Comparison of ENCODE assay signal across 8 cellular contexts in genomic region chr1:162790303-162790984, GRCh38. TPM values are rescaled to one million over a fixed set of nuclear protein-coding genes. Genes with fewer than 3 reads are reported as not detected.
DNase-seq lines count a peak whose midpoint lies in the region; ATAC-seq and TF ChIP-seq lines count a peak whose summit lies in the region.
"Not testable (repeated sequence)": the region's sequence is repeated elsewhere in the genome, so short reads cannot be mapped to it uniquely, and the experiment has no call there.

Gene HSD17B7, plus strand, starts transcription at chr1:162790702. Its CDS starts 99 bp downstream, at chr1:162790801.

- peaks cover 25% of the 10 kb centered on the region for H3K4me1 ChIP-seq in KMS-11 (ENCODE audit: low read depth, poor library complexity, severe bottlenecking)
- not testable (repeated sequence) for H3K4me1 ChIP-seq in Peyer's patch; muscle layer of colon (ENCODE audit: insufficient read depth, low read length)

- H3K27me3 Mint-ChIP-seq in activated T-cell treated with anti-CD3 and anti-CD28 coated beads, Interleukin-2, amount 50 U/mL, for 24 hours = not testable (repeated sequence)

- H3K27me3 ChIP-seq in KMS-11 (ENCODE audit: insufficient read depth, low read depth); Peyer's patch; muscle layer of colon (ENCODE audit: control insufficient read depth in 1 of 2, insufficient read depth in 2 of 2, low read length in 2 of 2): not testable (repeated sequence)

- ATAC-seq in GM21786 (IDR thresholded peaks at IDR 0.05; ENCODE audit: unreplicated experiment) (peak; percentile 99), esophagus mucosa (peak; percentile 100)

- TF ChIP-seq POLR2A in Peyer's patch (IDR thresholded peaks at IDR 0.05) = peak; percentile 16 to 54

- H3K9me3 ChIP-seq in Peyer's patch; muscle layer of colon (ENCODE audit: low read length): not testable (repeated sequence)

- H3K4me3 Mint-ChIP-seq in activated T-cell treated with anti-CD3 and anti-CD28 coated beads, Interleukin-2, amount 50 U/mL, for 24 hours = peak within 1 kb of the TSS; percentile 91

- peak within 1 kb of the TSS; percentile 98 for H3K27ac Mint-ChIP-seq in activated T-cell treated with anti-CD3 and anti-CD28 coated beads, Interleukin-2, amount 50 U/mL, for 24 hours

- H3K27ac ChIP-seq in KMS-11 (peak within 1 kb of the TSS; percentile 62), Peyer's patch (peak within 1 kb of the TSS; percentile 81 to 87 (median 84)), muscle layer of colon (ENCODE audit: low read depth, low read length) (peak within 1 kb of the TSS; percentile 66)

- not testable (repeated sequence) for H3K79me2 ChIP-seq in KMS-11 (ENCODE audit: insufficient read depth, low read depth)

- not testable (repeated sequence) for H3K36me3 ChIP-seq in KMS-11 (ENCODE audit: insufficient read depth); Peyer's patch; muscle layer of colon (ENCODE audit: insufficient read depth, low read length)

- not testable (repeated sequence) for H4K20me1 ChIP-seq in KMS-11 (ENCODE audit: insufficient read depth)

- H3K4me1 Mint-ChIP-seq in activated T-cell treated with anti-CD3 and anti-CD28 coated beads, Interleukin-2, amount 50 U/mL, for 24 hours (ENCODE audit: low read depth) = peaks cover 20% of the 10 kb centered on the region

- H3K9me3 Mint-ChIP-seq in activated T-cell treated with anti-CD3 and anti-CD28 coated beads, Interleukin-2, amount 50 U/mL, for 24 hours = not testable (repeated sequence)

- not testable (repeated sequence) for H3K4me3 ChIP-seq in KMS-11 (IDR thresholded peaks at IDR 0.05; ENCODE audit: insufficient read depth, low read depth, low read length)
- peak within 1 kb of the TSS; percentile 42 to 63 (median 48) for H3K4me3 ChIP-seq in Peyer's patch
- peak within 1 kb of the TSS in 1 of 2 donors; percentile 47 for H3K4me3 ChIP-seq in muscle layer of colon (ENCODE audit: low read depth in 1 of 2, low read length in 2 of 2)

- H3K4me2 ChIP-seq in KMS-11 = peak within 1 kb of the TSS; percentile 60

- peak within 1 kb of the TSS; percentile 52 for H3K9ac ChIP-seq in KMS-11
- not testable (repeated sequence) for H3K9ac ChIP-seq in muscle layer of colon (ENCODE audit: low read length)

- H2AFZ ChIP-seq in KMS-11 (ENCODE audit: low read depth) = peak within 1 kb of the TSS; percentile 67

- TF ChIP-seq CTCF in KMS-11 (conservative IDR thresholded peaks at IDR 0.05; ENCODE audit: low read depth, low read length) (0 out of 2 replicates have a peak, but pooled peaks have one; percentile 23), Peyer's patch (IDR thresholded peaks at IDR 0.05) (peak in 2 of 6 experiments; percentile 39 to 41)

- DNase-seq in DMS53 treated with DMSO at 0.1 percent for 48 hours (lab: John Stamatoyannopoulos, UW; ENCODE audit: unreplicated experiment) = peak; percentile 65
- peak; percentile 79 to 93 (median 87) for DNase-seq in Peyer's patch
- DNase-seq in activated T-cell treated with anti-CD3 and anti-CD28 coated beads, Interleukin-2, amount 50 U/mL, for 24 hours = peak; percentile 82
- DNase-seq in stimulated activated CD8-positive, alpha-beta memory T cell treated with anti-CD3 and anti-CD28 coated beads, Interleukin-7, amount 100 ng/mL, for 1 hour (ENCODE audit: low read depth in 2 of 2) = peak; percentile 38 to 43

- H3K36me3 Mint-ChIP-seq in activated T-cell treated with anti-CD3 and anti-CD28 coated beads, Interleukin-2, amount 50 U/mL, for 24 hours (ENCODE audit: low read depth) = peaks cover 31% of the 10 kb centered on the region

RNA-seq across cellular contexts. Expression of gene HSD17B7, which starts in this region (rescaled TPM):
- 10 to 100 TPM; 24.0 to 56.9 (median 36.0) TPM for total RNA-seq in Peyer's patch
- total RNA-seq in esophagus mucosa = 20.3 TPM
